Comparison of ENCODE assay signal across 8 cellular contexts in genomic region chr20:35664544-35665206, GRCh38. TPM values are rescaled to one million over a fixed set of nuclear protein-coding genes. Genes with fewer than 3 reads are reported as not detected.
DNase-seq lines count a peak whose midpoint lies in the region; ATAC-seq, FAIRE-seq and TF ChIP-seq lines count a peak whose summit lies in the region.

Gene CPNE1 (minus strand): TSS chr20:35664900. CDS start chr20:35632923, 31,977 bp downstream.
A gene with protein sequence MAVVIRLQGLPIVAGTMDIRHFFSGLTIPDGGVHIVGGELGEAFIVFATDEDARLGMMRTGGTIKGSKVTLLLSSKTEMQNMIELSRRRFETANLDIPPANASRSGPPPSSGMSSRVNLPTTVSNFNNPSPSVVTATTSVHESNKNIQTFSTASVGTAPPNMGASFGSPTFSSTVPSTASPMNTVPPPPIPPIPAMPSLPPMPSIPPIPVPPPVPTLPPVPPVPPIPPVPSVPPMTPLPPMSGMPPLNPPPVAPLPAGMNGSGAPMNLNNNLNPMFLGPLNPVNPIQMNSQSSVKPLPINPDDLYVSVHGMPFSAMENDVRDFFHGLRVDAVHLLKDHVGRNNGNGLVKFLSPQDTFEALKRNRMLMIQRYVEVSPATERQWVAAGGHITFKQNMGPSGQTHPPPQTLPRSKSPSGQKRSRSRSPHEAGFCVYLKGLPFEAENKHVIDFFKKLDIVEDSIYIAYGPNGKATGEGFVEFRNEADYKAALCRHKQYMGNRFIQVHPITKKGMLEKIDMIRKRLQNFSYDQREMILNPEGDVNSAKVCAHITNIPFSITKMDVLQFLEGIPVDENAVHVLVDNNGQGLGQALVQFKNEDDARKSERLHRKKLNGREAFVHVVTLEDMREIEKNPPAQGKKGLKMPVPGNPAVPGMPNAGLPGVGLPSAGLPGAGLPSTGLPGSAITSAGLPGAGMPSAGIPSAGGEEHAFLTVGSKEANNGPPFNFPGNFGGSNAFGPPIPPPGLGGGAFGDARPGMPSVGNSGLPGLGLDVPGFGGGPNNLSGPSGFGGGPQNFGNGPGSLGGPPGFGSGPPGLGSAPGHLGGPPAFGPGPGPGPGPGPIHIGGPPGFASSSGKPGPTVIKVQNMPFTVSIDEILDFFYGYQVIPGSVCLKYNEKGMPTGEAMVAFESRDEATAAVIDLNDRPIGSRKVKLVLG (minus strand): TSS chr20:35664900. CDS start chr20:35655322, 9,578 bp downstream.

- H3K36me3 ChIP-seq in adrenal gland (replicated peaks in 1 of 2) (peaks cover 0 to 8% of the 10 kb centered on the region in 2 donors), heart right ventricle (peaks cover 0 to 23% (median 12%) of the 10 kb centered on the region in 9 donors)

- DNase-seq in GM12891 (ENCODE audit: insufficient read length, low spot score) (peak; percentile 95), NCI-H146 treated with DMSO at 0.1 percent for 48 hours (lab: John Stamatoyannopoulos, UW; ENCODE audit: unreplicated experiment) (peak; percentile 96), T-helper 1 cell (peak; percentile 85 to 92 (median 91)), adrenal gland (peak; percentile 93 to 96 (median 94)), heart right ventricle (peak; percentile 92 to 94), posterior cingulate gyrus (peak; percentile 90 to 99 (median 93)), type B pancreatic cell (ENCODE audit: extremely low spot score, unreplicated experiment) (peak; percentile 95)

- no peaks in the 10 kb centered on the region for H3K9me3 Mint-ChIP-seq in type B pancreatic cell

- intact Hi-C loops in adrenal gland (cut with DNase I) = loop anchor here in 1 of 2 donors (5.0 to 10.0 kb wide), 2 partner anchors 47 to 200 kb away; partner anchors contain the start of gene SPAG4
- intact Hi-C loops in heart right ventricle (cut with DNase I) = loop anchor here in 8 of 10 donors (2.0 to 10.0 kb wide), 6 partner anchors 47 to 200 kb away; partner anchors contain the start of genes SPAG4 (in 6 of the 8) and ERGIC3 (in 2 of the 8)
- intact Hi-C loops in posterior cingulate gyrus (cut with DNase I) = loop anchor here (5.0 kb wide), 2 partner anchors 47 to 122 kb away; partner anchors contain the start of genes ERGIC3 and SPAG4

- ATAC-seq in HG02840 (IDR thresholded peaks at IDR 0.05; ENCODE audit: low FRiP score, unreplicated experiment) = peak; percentile 67
- peak; percentile 96 to 98 (median 97) for ATAC-seq in heart right ventricle

- H3K36me3 Mint-ChIP-seq in type B pancreatic cell = peaks cover 18% of the 10 kb centered on the region

- peak within 1 kb of the TSS; percentile 99 for H3K27ac Mint-ChIP-seq in type B pancreatic cell

- peak; percentile 96 for TF ChIP-seq POLR2A in GM12891 (IDR thresholded peaks at IDR 0.05; ENCODE audit: low read depth, low read length)
- TF ChIP-seq POLR2A in adrenal gland (IDR thresholded peaks at IDR 0.05) = peak; percentile 87 to 90

- peak; percentile 98 for FAIRE-seq in GM12891 (lab: Jason Lieb, UNC)

- no peaks in the 10 kb centered on the region for H3K27me3 ChIP-seq in adrenal gland
- H3K27me3 ChIP-seq in heart right ventricle = no peaks in the 10 kb centered on the region

- H3K4me1 Mint-ChIP-seq in type B pancreatic cell (ENCODE audit: unreplicated experiment) = peaks cover 37% of the 10 kb centered on the region

- H3K27me3 Mint-ChIP-seq in type B pancreatic cell = no peaks in the 10 kb centered on the region

- WGBS in adrenal gland, 4 donors = 0% methylated on average over 5 to 57 of the region's 57 CpGs
- 1% methylated on average over 57 of the region's 57 CpGs for WGBS in heart right ventricle, 2 donors

- peaks cover 12 to 36% of the 10 kb centered on the region in 2 donors for H3K4me1 ChIP-seq in adrenal gland (replicated peaks in 1 of 2)
- H3K4me1 ChIP-seq in heart right ventricle = peaks cover 3 to 45% (median 38%) of the 10 kb centered on the region in 9 donors

- TF ChIP-seq CTCF in adrenal gland (IDR thresholded peaks at IDR 0.05) (peak in 2 of 6 experiments; percentile 4 to 24), heart right ventricle (IDR thresholded peaks at IDR 0.05) (no peak), type B pancreatic cell (conservative IDR thresholded peaks at IDR 0.05) (peak; percentile 42)

- H3K9me3 ChIP-seq in adrenal gland (replicated peaks in 1 of 3) (no peaks in the 10 kb centered on the region), heart right ventricle (no peaks in the 10 kb centered on the region)

- peak within 1 kb of the TSS; percentile 98 for H3K4me3 Mint-ChIP-seq in type B pancreatic cell

- H3K4me3 ChIP-seq in adrenal gland = peak within 1 kb of the TSS; percentile 18 to 85 (median 70)
- H3K4me3 ChIP-seq in heart right ventricle = peak within 1 kb of the TSS; percentile 68 to 96 (median 79)

- H3K27ac ChIP-seq in adrenal gland (peak within 1 kb of the TSS; percentile 92 to 99 (median 97)), heart right ventricle (peak within 1 kb of the TSS; percentile 90 to 100 (median 97))

TF ChIP-seq in GM12891, 5 proteins besides CTCF, POLR2A, EP300 and RAD21:
- TF ChIP-seq TAF1 (IDR thresholded peaks at IDR 0.05; ENCODE audit: low read depth, low read length) = peak; percentile 92
- peak; percentile 22 for TF ChIP-seq PAX5 (IDR thresholded peaks at IDR 0.05; ENCODE audit: insufficient read depth, low read length, severe bottlenecking)
- TF ChIP-seq POU2F2 (IDR thresholded peaks at IDR 0.05; ENCODE audit: low read depth, low read length) = peak; percentile 61
- TF ChIP-seq SPI1 (IDR thresholded peaks at IDR 0.05; ENCODE audit: low read depth, low read length) = no peak
- peak; percentile 97 for TF ChIP-seq POLR2AphosphoS5 (IDR thresholded peaks at IDR 0.05; ENCODE audit: low read depth, low read length)

RNA-seq across cellular contexts. Expression of gene CPNE1, which starts in this region (rescaled TPM):
- 160 TPM for polyA plus RNA-seq in GM12891 (2012; ENCODE audit: low read depth, missing spikeins)
- total RNA-seq in adrenal gland (100 to 1,000 TPM in 6 of 8 donors, 10 to 100 TPM in 2; 66.8 to 233 (median 133) TPM), heart right ventricle (10 to 100 TPM; 25.8 to 83.2 (median 53.7) TPM), type B pancreatic cell (ENCODE audit: low replicate concordance) (115 and 192 TPM in 2 replicates)
- polyA plus RNA-seq in adrenal gland (100 to 1,000 TPM in 2 of 3 donors, 10 to 100 TPM in 1; 63.9 to 464 (median 428) TPM), heart right ventricle (100 to 1,000 TPM in 1 of 2 donors, 10 to 100 TPM in 1; 49.5 to 114 TPM)

RNA-seq across cellular contexts. Expression of the second gene that starts in this region (rescaled TPM):
- polyA plus RNA-seq in GM12891 (2012; ENCODE audit: low read depth, missing spikeins) = 34.0 TPM
- total RNA-seq in adrenal gland (10 to 100 TPM; 18.9 to 98.6 (median 51.7) TPM), heart right ventricle (10 to 100 TPM; 44.6 to 63.0 (median 52.2) TPM), type B pancreatic cell (ENCODE audit: low replicate concordance) (122 and 153 TPM in 2 replicates)
- polyA plus RNA-seq in adrenal gland (10 to 100 TPM in 2 of 3 donors, 1 to 10 TPM in 1; 7.7 to 93.5 (median 13.1) TPM), heart right ventricle (1 to 10 TPM; 6.0 to 10.0 TPM)

Comparison
In these comparisons a context has a peak if more than half of its experiments do, and no peak if none do; other contexts are left out.
1. Peak in every context shown above with its lines: DNase-seq, ATAC-seq, H3K4me3 ChIP-seq and H3K27ac ChIP-seq.